ENCODE assay signal across 9 cellular contexts in the genomic region with DNA sequence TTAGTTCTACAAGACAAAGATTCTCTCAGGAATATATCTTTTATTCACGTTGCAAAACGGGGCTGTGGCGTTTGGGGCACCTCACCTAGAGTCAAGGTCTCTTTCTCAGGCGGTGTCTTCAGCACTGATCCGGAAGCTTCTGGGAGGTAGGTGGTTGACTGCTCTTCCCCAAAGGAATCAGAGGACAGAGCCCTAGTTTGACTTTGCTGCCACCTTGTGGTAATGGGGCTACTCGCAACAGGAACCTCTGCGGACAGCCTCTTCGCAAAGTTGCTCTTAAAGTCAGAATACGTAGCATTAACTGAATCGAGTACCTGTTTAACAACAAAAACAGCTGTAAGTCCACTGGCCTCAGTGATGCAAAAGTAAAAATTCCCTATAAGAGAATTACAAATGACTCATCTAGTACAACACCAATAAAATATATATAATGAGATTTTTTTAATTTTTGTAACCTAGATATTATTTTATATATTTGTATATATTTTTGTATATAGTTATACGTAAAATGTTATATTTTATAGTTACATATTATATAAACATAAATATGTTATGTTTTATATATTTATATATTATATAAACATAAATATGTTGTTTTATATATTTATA. TPM values are rescaled to one million over a fixed set of nuclear protein-coding genes. Genes with fewer than 3 reads are reported as not detected.
A peak's percentile ranks its signal among the peaks of the same experiment; 100 is the strongest.
DNase-seq lines count a peak whose midpoint lies in the region; ATAC-seq and TF ChIP-seq lines count a peak whose summit lies in the region.
"Had no signal": no experiment of that assay in that cellular context is flagged by ENCODE, and none has a peak within 500 bp of the region (broad histone marks: within the 10 kb centered on the region; RNA-seq: fewer than 3 reads in every experiment).

No MANE protein-coding gene starts in this region.

- intact Hi-C loops in gastrocnemius medialis (cut with DNase I; ENCODE audit: low total_unique reads): loop anchor here (2.0 to 10.0 kb wide), 2 partner anchors 242 to 630 kb away; partner anchors contain the start of gene SNX18

- ATAC-seq in HG02943 (IDR thresholded peaks at IDR 0.05; ENCODE audit: low read depth, unreplicated experiment) (peak; percentile 71), gastrocnemius medialis (peak; percentile 77 to 98), HG03457 (IDR thresholded peaks at IDR 0.05; ENCODE audit: unreplicated experiment) (no peak)

- H3K27ac ChIP-seq in gastrocnemius medialis: no peak overlapping the region
- H3K27ac ChIP-seq: skin epidermis had no signal

- peaks cover 0 to 4% of the 10 kb centered on the region in 2 donors for H3K4me1 ChIP-seq in gastrocnemius medialis

- H3K9me3 ChIP-seq in gastrocnemius medialis: no peaks in the 10 kb centered on the region

- H3K36me3 ChIP-seq in gastrocnemius medialis: no peaks in the 10 kb centered on the region

- no peak for TF ChIP-seq POLR2A in gastrocnemius medialis (IDR thresholded peaks at IDR 0.05)

- DNase-seq in NCI-H2081 (lab: John Stamatoyannopoulos, UW) (peak; percentile 63 to 76), T-helper 2 cell (peak; percentile 30 to 91 (median 69)), anterior cingulate cortex (lab: John Stamatoyannopoulos, UW) (peak in 53 of 58 donors; percentile 1 to 76 (median 34)), hepatic stellate cell (ENCODE audit: low spot score) (peak; percentile 63), gastrocnemius medialis (peak; percentile 42 to 66)

- peaks cover 0 to 3% (median 0%) of the 10 kb centered on the region in 3 donors for H3K27me3 ChIP-seq in gastrocnemius medialis

- in situ Hi-C loops in gastrocnemius medialis (cut with MboI; ENCODE audit: low sequenced_read_pairs in 4 of 4): loop anchor here in 1 of 4 donors (10.0 kb wide), 1 partner anchor 242 kb away; no protein-coding TSS in a partner anchor

- TF ChIP-seq CTCF in GM12874 (IDR thresholded peaks at IDR 0.05; ENCODE audit: insufficient read depth, low read depth, low read length) (peak; percentile 90), gastrocnemius medialis (IDR thresholded peaks at IDR 0.05 in 4 of 5, conservative IDR thresholded peaks at IDR 0.05 in 1 of 5) (peak; percentile 64 to 92 (median 80))

- H3K4me3 ChIP-seq in gastrocnemius medialis: no peak overlapping the region
- H3K4me3 ChIP-seq: skin epidermis had no signal

RNA-seq across cellular contexts. Expression of gene GPX8, which starts 13.3 kb away (rescaled TPM):
- 1 to 10 TPM; 2.0 to 4.0 (median 2.6) TPM for total RNA-seq in gastrocnemius medialis

RNA-seq across cellular contexts. Expression of gene CDC20B, which starts 26.3 kb away (rescaled TPM):
- not detected for total RNA-seq in gastrocnemius medialis

RNA-seq across cellular contexts. Expression of gene GZMA, which starts 44.2 kb away (rescaled TPM):
- total RNA-seq in gastrocnemius medialis: not detected
